Comparison of ENCODE assay signal across 9 cellular contexts in genomic region chr6:114342826-114343781, GRCh38. TPM values are rescaled to one million over a fixed set of nuclear protein-coding genes. Genes with fewer than 3 reads are reported as not detected.
DNase-seq lines count a peak whose midpoint lies in the region; ATAC-seq and TF ChIP-seq lines count a peak whose summit lies in the region.
"Had no signal": no experiment of that assay in that cellular context is flagged by ENCODE, and none has a peak within 500 bp of the region (broad histone marks: within the 10 kb centered on the region; RNA-seq: fewer than 3 reads in every experiment).

Gene HS3ST5, minus strand, starts transcription at chr6:114343023. Its CDS starts 280,178 bp downstream, at chr6:114062845.

- POLR2A ChIA-PET in RWPE1 (lab: Yijun Ruan, JAX; ENCODE audit: low non-redundant PET), result no interaction called here

- H3K27me3 ChIP-seq in endodermal cell (ENCODE audit: control insufficient read depth, insufficient read depth, low read length, poor library complexity, severe bottlenecking), result peaks cover 11% of the 10 kb centered on the region
- H3K27me3 ChIP-seq in tibial artery, result peaks cover 0 to 25% of the 10 kb centered on the region in 2 donors

- H3K9ac ChIP-seq in endodermal cell (ENCODE audit: extremely low read depth, low read length, poor library complexity, severe bottlenecking), result no peak within 1 kb of the TSS

- H3K9me3 ChIP-seq in endodermal cell (ENCODE audit: control insufficient read depth, low read length) (no peaks in the 10 kb centered on the region), tibial artery (no peaks in the 10 kb centered on the region)

- H3K4me1 ChIP-seq in endodermal cell (ENCODE audit: control insufficient read depth, insufficient read depth, low read length), result no peaks in the 10 kb centered on the region
- peaks cover 0 to 27% (median 20%) of the 10 kb centered on the region in 4 donors for H3K4me1 ChIP-seq in tibial artery

- H3K27ac Mint-ChIP-seq in endodermal cell (no peak within 1 kb of the TSS), memory B cell (no peak within 1 kb of the TSS)

- no peaks in the 10 kb centered on the region for H3K36me3 Mint-ChIP-seq in endodermal cell (ENCODE audit: low read depth)
- no peaks in the 10 kb centered on the region for H3K36me3 Mint-ChIP-seq in memory B cell

- H3K36me3 ChIP-seq in endodermal cell (ENCODE audit: control insufficient read depth, insufficient read depth, low read length), result no peaks in the 10 kb centered on the region
- H3K36me3 ChIP-seq in tibial artery, result no peaks in the 10 kb centered on the region

- ATAC-seq in HG02970 (IDR thresholded peaks at IDR 0.05; ENCODE audit: low FRiP score, unreplicated experiment) (peak; percentile 41), memory B cell (ENCODE audit: low read depth) (no peak), GM21447 (IDR thresholded peaks at IDR 0.05; ENCODE audit: unreplicated experiment) (no peak)

- H3K4me3 Mint-ChIP-seq in endodermal cell (peak within 1 kb of the TSS; percentile 76), memory B cell (peak within 1 kb of the TSS; percentile 0)

- H3K4me1 Mint-ChIP-seq in endodermal cell (peaks cover 27% of the 10 kb centered on the region), memory B cell (peaks cover 2% of the 10 kb centered on the region)

- H3K9me3 Mint-ChIP-seq in endodermal cell (no peaks in the 10 kb centered on the region), memory B cell (no peaks in the 10 kb centered on the region)

- intact Hi-C loops in tibial artery (cut with DNase I; ENCODE audit: low total_unique reads), result no loop called here

- H3K27me3 Mint-ChIP-seq in endodermal cell (ENCODE audit: insufficient read depth) (peaks cover 25% of the 10 kb centered on the region), memory B cell (peaks cover 2% of the 10 kb centered on the region)

- DNase-seq in DMS114 treated with DMSO at 0.1 percent for 48 hours (lab: John Stamatoyannopoulos, UW; ENCODE audit: unreplicated experiment) (peak; percentile 10), RWPE1 (ENCODE audit: low spot score) (peak; percentile 16), endodermal cell (peak; percentile 95), memory B cell (ENCODE audit: low spot score in 2 of 2) (no peak), tibial artery (peak in 1 of 2 donors; percentile 62)
- no peak for DNase-seq in stimulated activated CD4-positive, alpha-beta T cell treated with anti-CD3 and anti-CD28 coated beads, Interleukin-4, amount 100 ng/mL, for 4 hours

- CTCF ChIA-PET in RWPE1 (lab: Yijun Ruan, JAX), result interaction anchor here (0.6 to 0.7 kb wide), 2 partner anchors 9 to 813 kb away, joined by 3 to 6 read pairs; no protein-coding TSS in a partner anchor

- H3K4me3 ChIP-seq in endodermal cell (ENCODE audit: low read length) (peak within 1 kb of the TSS; percentile 87), tibial artery (peak within 1 kb of the TSS; percentile 52 to 59)

- no peak within 1 kb of the TSS for H3K27ac ChIP-seq in RWPE1
- no peak within 1 kb of the TSS for H3K27ac ChIP-seq in endodermal cell (ENCODE audit: low read depth, low read length)
- H3K27ac ChIP-seq in tibial artery, result no peak within 1 kb of the TSS

- WGBS in endodermal cell (ENCODE audit: insufficient coverage in 1 of 2, insufficient read length in 1 of 2), 2 experiments, result 0 to 1% methylated on average over 15 to 69 of the region's 73 CpGs

- TF ChIP-seq CTCF in RWPE1 (conservative IDR thresholded peaks at IDR 0.05; ENCODE audit: low read depth) (no peak), endodermal cell (conservative IDR thresholded peaks at IDR 0.05) (peak; percentile 90), tibial artery (IDR thresholded peaks at IDR 0.05) (no peak)

RNA-seq across cellular contexts. Expression of gene HS3ST5, which starts in this region (rescaled TPM):
- total RNA-seq in endodermal cell, result 1 to 10 TPM in 1 of 2 donors, under 1 TPM in 1; 0.31 to 2.0 TPM
- 1.6 TPM for polyA plus RNA-seq in endodermal cell (2013, experiment 1 of 2)
- polyA plus RNA-seq in endodermal cell (2013, experiment 2 of 2), result 2.0 TPM
- total RNA-seq: subcutaneous adipose tissue had no signal

Comparison
In these comparisons a context has a peak if more than half of its experiments do, and no peak if none do; other contexts are left out.
1. DNase-seq: peak in DMS114 treated with DMSO at 0.1 percent for 48 hours (single experiment), RWPE1 (single experiment) and endodermal cell (single experiment); none in memory B cell (0 of 2) and stimulated activated CD4-positive, alpha-beta T cell treated with anti-CD3 and anti-CD28 coated beads, Interleukin-4, amount 100 ng/mL, for 4 hours (0 of 2).